In genomic region chr3:193214445-193214844, GRCh38 we compare ENCODE assay signal across 21 cellular contexts. TPM values are rescaled to one million over a fixed set of nuclear protein-coding genes. Genes with fewer than 3 reads are reported as not detected.
"Had no signal": no experiment of that assay in that cellular context is flagged by ENCODE, and none has a peak within 500 bp of the region (broad histone marks: within the 10 kb centered on the region; RNA-seq: fewer than 3 reads in every experiment).

No MANE protein-coding gene starts in this region.

- H3K36me3 ChIP-seq: ovary, suprapubic skin, upper lobe of right lung had no signal

- H3K27ac ChIP-seq: body of pancreas, ovary, suprapubic skin, upper lobe of right lung had no signal

- DNase-seq: activated B cell treated with CpG ODN at 0.5 μM for 24 hours; activated CD4-positive, alpha-beta T cell treated with anti-CD3 and anti-CD28 coated beads, Interleukin-2, amount 50 U/mL, for 1 hour; activated naive CD4-positive, alpha-beta T cell treated with anti-CD3 and anti-CD28 coated beads, Interleukin-2, amount 50 U/mL, for 16 hours; activated T-cell treated with anti-CD3 and anti-CD28 coated beads for 4 hours; amniotic stem cell; body of pancreas; dermis blood vessel endothelial cell; foreskin melanocyte; head of caudate nucleus; islet precursor cell; left ventricle myocardium superior; ovary; stimulated activated CD4-positive, alpha-beta T cell treated with anti-CD3 and anti-CD28 coated beads, Interleukin-12 subunit alpha, Interleukin-12 subunit beta, amount 100 ng/mL, for 4 hours; stimulated activated CD4-positive, alpha-beta T cell treated with anti-CD3 and anti-CD28 coated beads, Interleukin-2, amount 100 ng/mL, for 48 hours; stimulated activated naive CD8-positive, alpha-beta T cell treated with anti-CD3 and anti-CD28 coated beads, Interleukin-15, Interleukin-2, amounts not matched to agents 100 U/mL and 50 U/mL, for 24 hours; T-helper 17 cell; upper lobe of right lung had no signal

- H3K4me3 Mint-ChIP-seq: activated B cell treated with CpG ODN at 0.5 μM for 24 hours, neural crest cell, T-helper 17 cell had no signal

- H3K27me3 ChIP-seq: body of pancreas, ovary, suprapubic skin had no signal

- H3K9me3 ChIP-seq: body of pancreas, ovary, suprapubic skin, upper lobe of right lung had no signal

- H3K4me3 ChIP-seq: body of pancreas, ovary, suprapubic skin, upper lobe of right lung had no signal

- H3K4me1 Mint-ChIP-seq: activated B cell treated with CpG ODN at 0.5 μM for 24 hours, neural crest cell had no signal

- H3K9me3 Mint-ChIP-seq: activated B cell treated with CpG ODN at 0.5 μM for 24 hours; activated T-helper 2 cell treated with anti-CD3 and anti-CD28 coated beads, Interferon-gamma antibody, Interleukin-2, Interleukin-4, amounts not matched to agents 10 μg/mL and 5 μg/mL and 100 μg/mL, durations not matched to agents 14 hours and 24 hours and 36 hours; neural crest cell had no signal

- H3K27ac Mint-ChIP-seq: activated B cell treated with CpG ODN at 0.5 μM for 24 hours; activated T-helper 2 cell treated with anti-CD3 and anti-CD28 coated beads, Interferon-gamma antibody, Interleukin-2, Interleukin-4, amounts not matched to agents 10 μg/mL and 5 μg/mL and 100 μg/mL, durations not matched to agents 14 hours and 24 hours and 36 hours; T-helper 17 cell had no signal

- ATAC-seq: body of pancreas; left ventricle myocardium superior; stimulated activated naive CD8-positive, alpha-beta T cell treated with anti-CD3 and anti-CD28 coated beads, Interleukin-15, Interleukin-2, amounts not matched to agents 100 U/mL and 50 U/mL, for 24 hours; T-helper 17 cell; upper lobe of right lung had no signal

- H3K27me3 Mint-ChIP-seq: activated B cell treated with CpG ODN at 0.5 μM for 24 hours had no signal

- H3K4me1 ChIP-seq: body of pancreas, suprapubic skin, upper lobe of right lung had no signal

RNA-seq across cellular contexts. Expression of gene PLAAT1, which starts 26.6 kb away (rescaled TPM):
- total RNA-seq: activated B cell treated with CpG ODN at 0.5 μM for 24 hours; activated CD8-positive, alpha-beta memory T cell treated with anti-CD3 and anti-CD28 coated beads for 36 hours; activated T-helper 2 cell treated with anti-CD3 and anti-CD28 coated beads, Interferon-gamma antibody, Interleukin-2, Interleukin-4, amounts not matched to agents 10 μg/mL and 5 μg/mL and 100 μg/mL, durations not matched to agents 14 hours and 24 hours and 36 hours; body of pancreas; dermis blood vessel endothelial cell had no signal
